In the genomic region with DNA sequence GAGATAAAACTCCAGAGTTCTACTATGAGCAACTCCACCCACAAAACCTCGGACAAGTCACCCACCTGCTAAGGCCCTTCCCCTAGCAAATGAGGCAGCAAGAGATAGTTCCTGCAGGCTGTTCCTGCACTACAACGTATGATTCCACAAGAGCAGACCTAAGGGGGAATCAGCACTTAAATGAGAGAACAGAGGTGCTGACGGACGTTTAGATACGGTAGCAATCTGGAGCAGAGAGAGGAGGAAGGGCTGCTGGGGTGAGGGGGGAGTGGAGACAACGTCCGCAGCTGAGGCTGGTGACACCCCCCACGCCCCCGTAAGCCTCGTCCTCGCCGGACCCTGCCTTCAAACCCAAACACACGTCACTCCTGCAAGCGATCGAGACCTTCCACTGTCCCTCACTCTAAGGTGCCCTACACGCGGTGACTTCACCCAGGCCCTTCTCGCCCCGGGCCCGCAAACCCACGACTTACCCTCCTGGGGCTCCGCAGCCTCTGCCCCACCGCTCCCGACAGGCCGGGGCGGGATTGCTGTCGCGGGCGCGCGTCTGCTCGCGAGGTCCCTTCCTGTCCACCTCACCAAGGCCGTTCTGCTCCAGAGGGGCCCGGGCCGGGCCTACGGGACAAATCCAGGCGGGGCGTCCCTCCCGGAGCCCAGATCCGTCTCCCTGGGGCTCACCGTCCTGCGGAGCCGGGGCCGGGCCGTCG, we compare ENCODE assay signal across 1 cellular context.
A peak's percentile ranks its signal among the peaks of the same experiment; 100 is the strongest.
TF ChIP-seq lines count a peak whose summit lies in the region.

No MANE protein-coding gene starts in this region.

TF ChIP-seq in HepG2, 621 proteins besides CTCF, POLR2A, EP300 and RAD21 (continued from another document and continues in another):
- TF ChIP-seq, protein P1, sequence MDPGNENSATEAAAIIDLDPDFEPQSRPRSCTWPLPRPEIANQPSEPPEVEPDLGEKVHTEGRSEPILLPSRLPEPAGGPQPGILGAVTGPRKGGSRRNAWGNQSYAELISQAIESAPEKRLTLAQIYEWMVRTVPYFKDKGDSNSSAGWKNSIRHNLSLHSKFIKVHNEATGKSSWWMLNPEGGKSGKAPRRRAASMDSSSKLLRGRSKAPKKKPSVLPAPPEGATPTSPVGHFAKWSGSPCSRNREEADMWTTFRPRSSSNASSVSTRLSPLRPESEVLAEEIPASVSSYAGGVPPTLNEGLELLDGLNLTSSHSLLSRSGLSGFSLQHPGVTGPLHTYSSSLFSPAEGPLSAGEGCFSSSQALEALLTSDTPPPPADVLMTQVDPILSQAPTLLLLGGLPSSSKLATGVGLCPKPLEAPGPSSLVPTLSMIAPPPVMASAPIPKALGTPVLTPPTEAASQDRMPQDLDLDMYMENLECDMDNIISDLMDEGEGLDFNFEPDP (CRISPR knock-in tag; conservative IDR thresholded peaks at IDR 0.05), result no peak
- TF ChIP-seq, protein P2, sequence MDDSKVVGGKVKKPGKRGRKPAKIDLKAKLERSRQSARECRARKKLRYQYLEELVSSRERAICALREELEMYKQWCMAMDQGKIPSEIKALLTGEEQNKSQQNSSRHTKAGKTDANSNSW (CRISPR knock-in tag; IDR thresholded peaks at IDR 0.05; ENCODE audit: borderline replicate concordance), result no peak
- no peak for TF ChIP-seq ZNF24 (IDR thresholded peaks at IDR 0.05)
- TF ChIP-seq ZNF746 (CRISPR knock-in tag; IDR thresholded peaks at IDR 0.05), result no peak
- TF ChIP-seq, protein P3, sequence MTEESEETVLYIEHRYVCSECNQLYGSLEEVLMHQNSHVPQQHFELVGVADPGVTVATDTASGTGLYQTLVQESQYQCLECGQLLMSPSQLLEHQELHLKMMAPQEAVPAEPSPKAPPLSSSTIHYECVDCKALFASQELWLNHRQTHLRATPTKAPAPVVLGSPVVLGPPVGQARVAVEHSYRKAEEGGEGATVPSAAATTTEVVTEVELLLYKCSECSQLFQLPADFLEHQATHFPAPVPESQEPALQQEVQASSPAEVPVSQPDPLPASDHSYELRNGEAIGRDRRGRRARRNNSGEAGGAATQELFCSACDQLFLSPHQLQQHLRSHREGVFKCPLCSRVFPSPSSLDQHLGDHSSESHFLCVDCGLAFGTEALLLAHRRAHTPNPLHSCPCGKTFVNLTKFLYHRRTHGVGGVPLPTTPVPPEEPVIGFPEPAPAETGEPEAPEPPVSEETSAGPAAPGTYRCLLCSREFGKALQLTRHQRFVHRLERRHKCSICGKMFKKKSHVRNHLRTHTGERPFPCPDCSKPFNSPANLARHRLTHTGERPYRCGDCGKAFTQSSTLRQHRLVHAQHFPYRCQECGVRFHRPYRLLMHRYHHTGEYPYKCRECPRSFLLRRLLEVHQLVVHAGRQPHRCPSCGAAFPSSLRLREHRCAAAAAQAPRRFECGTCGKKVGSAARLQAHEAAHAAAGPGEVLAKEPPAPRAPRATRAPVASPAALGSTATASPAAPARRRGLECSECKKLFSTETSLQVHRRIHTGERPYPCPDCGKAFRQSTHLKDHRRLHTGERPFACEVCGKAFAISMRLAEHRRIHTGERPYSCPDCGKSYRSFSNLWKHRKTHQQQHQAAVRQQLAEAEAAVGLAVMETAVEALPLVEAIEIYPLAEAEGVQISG (CRISPR knock-in tag; IDR thresholded peaks at IDR 0.05), result no peak
- no peak for TF ChIP-seq SNAI1 (CRISPR knock-in tag; IDR thresholded peaks at IDR 0.05; ENCODE audit: borderline replicate concordance)
- no peak for TF ChIP-seq ZNF484 (CRISPR knock-in tag; IDR thresholded peaks at IDR 0.05; ENCODE audit: borderline replicate concordance, low read depth)
- TF ChIP-seq ZBTB7B (CRISPR knock-in tag; IDR thresholded peaks at IDR 0.05), result 0 out of 2 replicates have a peak, but pooled peaks have one; percentile 7
- TF ChIP-seq, protein P4, sequence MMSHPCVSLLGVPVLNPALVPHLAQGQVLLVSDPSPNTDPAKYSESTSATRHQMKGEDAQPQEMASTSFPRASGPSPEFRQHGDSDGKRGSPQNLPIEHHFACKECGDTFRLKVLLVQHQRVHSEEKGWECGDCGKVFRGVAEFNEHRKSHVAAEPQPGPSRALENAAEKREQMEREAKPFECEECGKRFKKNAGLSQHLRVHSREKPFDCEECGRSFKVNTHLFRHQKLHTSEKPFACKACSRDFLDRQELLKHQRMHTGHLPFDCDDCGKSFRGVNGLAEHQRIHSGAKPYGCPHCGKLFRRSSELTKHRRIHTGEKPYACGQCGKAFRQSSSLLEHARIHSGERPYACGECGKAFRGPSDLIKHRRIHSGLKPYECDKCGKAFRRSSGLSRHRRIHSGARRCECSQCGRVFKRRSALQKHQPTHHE (CRISPR knock-in tag; IDR thresholded peaks at IDR 0.05; ENCODE audit: borderline replicate concordance), result no peak
- TF ChIP-seq, protein P5, sequence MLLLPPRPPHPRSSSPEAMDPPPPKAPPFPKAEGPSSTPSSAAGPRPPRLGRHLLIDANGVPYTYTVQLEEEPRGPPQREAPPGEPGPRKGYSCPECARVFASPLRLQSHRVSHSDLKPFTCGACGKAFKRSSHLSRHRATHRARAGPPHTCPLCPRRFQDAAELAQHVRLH (CRISPR knock-in tag; IDR thresholded peaks at IDR 0.05; ENCODE audit: borderline replicate concordance, low read depth), result no peak
- TF ChIP-seq HCFC1 (IDR thresholded peaks at IDR 0.05; ENCODE audit: low read depth, low read length), result no peak
- TF ChIP-seq GATAD2A (CRISPR knock-in tag; IDR thresholded peaks at IDR 0.05), result 0 out of 2 replicates have a peak, but pooled peaks have one; percentile 12
- TF ChIP-seq ZNF367 (CRISPR knock-in tag; IDR thresholded peaks at IDR 0.05; ENCODE audit: borderline replicate concordance), result no peak
- TF ChIP-seq CREB1 (IDR thresholded peaks at IDR 0.05), result 0 out of 2 replicates have a peak, but pooled peaks have one; percentile 33
- TF ChIP-seq CREB1 (CRISPR knock-in tag; IDR thresholded peaks at IDR 0.05), result no peak
- TF ChIP-seq MED8 (CRISPR knock-in tag; IDR thresholded peaks at IDR 0.05; ENCODE audit: insufficient replicate concordance), result peak; percentile 9
- TF ChIP-seq, protein P6, sequence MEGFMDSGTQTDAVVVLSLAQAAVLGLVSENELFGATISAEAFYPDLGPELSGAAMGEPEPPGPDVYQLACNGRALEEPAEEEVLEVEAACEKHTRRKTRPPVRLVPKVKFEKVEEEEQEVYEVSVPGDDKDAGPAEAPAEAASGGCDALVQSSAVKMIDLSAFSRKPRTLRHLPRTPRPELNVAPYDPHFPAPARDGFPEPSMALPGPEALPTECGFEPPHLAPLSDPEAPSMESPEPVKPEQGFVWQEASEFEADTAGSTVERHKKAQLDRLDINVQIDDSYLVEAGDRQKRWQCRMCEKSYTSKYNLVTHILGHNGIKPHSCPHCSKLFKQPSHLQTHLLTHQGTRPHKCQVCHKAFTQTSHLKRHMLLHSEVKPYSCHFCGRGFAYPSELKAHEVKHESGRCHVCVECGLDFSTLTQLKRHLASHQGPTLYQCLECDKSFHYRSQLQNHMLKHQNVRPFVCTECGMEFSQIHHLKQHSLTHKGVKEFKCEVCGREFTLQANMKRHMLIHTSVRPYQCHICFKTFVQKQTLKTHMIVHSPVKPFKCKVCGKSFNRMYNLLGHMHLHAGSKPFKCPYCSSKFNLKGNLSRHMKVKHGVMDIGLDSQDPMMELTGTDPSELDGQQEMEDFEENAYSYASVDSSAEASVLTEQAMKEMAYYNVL (CRISPR knock-in tag; IDR thresholded peaks at IDR 0.05; ENCODE audit: borderline replicate concordance), result no peak
- no peak for TF ChIP-seq ZNF598 (CRISPR knock-in tag; IDR thresholded peaks at IDR 0.05; ENCODE audit: borderline replicate concordance)
- no peak for TF ChIP-seq SMAD3 (CRISPR knock-in tag; IDR thresholded peaks at IDR 0.05)
- TF ChIP-seq NR2C2 (CRISPR knock-in tag; IDR thresholded peaks at IDR 0.05; ENCODE audit: borderline replicate concordance), result no peak
- no peak for TF ChIP-seq CBFB (CRISPR knock-in tag; IDR thresholded peaks at IDR 0.05)
- TF ChIP-seq, protein P7, sequence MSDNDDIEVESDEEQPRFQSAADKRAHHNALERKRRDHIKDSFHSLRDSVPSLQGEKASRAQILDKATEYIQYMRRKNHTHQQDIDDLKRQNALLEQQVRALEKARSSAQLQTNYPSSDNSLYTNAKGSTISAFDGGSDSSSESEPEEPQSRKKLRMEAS (IDR thresholded peaks at IDR 0.05), result no peak; the same call in 1 of the 2 replicates
- TF ChIP-seq, protein P8, sequence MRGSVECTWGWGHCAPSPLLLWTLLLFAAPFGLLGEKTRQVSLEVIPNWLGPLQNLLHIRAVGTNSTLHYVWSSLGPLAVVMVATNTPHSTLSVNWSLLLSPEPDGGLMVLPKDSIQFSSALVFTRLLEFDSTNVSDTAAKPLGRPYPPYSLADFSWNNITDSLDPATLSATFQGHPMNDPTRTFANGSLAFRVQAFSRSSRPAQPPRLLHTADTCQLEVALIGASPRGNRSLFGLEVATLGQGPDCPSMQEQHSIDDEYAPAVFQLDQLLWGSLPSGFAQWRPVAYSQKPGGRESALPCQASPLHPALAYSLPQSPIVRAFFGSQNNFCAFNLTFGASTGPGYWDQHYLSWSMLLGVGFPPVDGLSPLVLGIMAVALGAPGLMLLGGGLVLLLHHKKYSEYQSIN (CRISPR knock-in tag; IDR thresholded peaks at IDR 0.05; ENCODE audit: borderline replicate concordance), result no peak
- TF ChIP-seq ZSCAN20 (CRISPR knock-in tag; IDR thresholded peaks at IDR 0.05; ENCODE audit: borderline replicate concordance), result no peak
- no peak for TF ChIP-seq ZFP41 (CRISPR knock-in tag; IDR thresholded peaks at IDR 0.05; ENCODE audit: borderline replicate concordance)
- TF ChIP-seq ZNF530 (CRISPR knock-in tag; IDR thresholded peaks at IDR 0.05; ENCODE audit: low read depth), result no peak
- no peak for TF ChIP-seq ZNF501 (CRISPR knock-in tag; IDR thresholded peaks at IDR 0.05)
- TF ChIP-seq MTA1 (CRISPR knock-in tag; IDR thresholded peaks at IDR 0.05; ENCODE audit: borderline replicate concordance), result peak; percentile 56; the same call in 1 of the 2 replicates
- no peak for TF ChIP-seq TCF7L2 (IDR thresholded peaks at IDR 0.05; ENCODE audit: low read depth, low read length)
- TF ChIP-seq NCOA5 (CRISPR knock-in tag; IDR thresholded peaks at IDR 0.05), result no peak
- 0 out of 2 replicates have a peak, but pooled peaks have one; percentile 11 for TF ChIP-seq KMT2B (CRISPR knock-in tag; IDR thresholded peaks at IDR 0.05)
- peak; percentile 11 for TF ChIP-seq HNRNPK (IDR thresholded peaks at IDR 0.05; ENCODE audit: low read depth, low read length, poor library complexity, severe bottlenecking)
- TF ChIP-seq JUN (CRISPR knock-in tag; IDR thresholded peaks at IDR 0.05), result no peak
- no peak for TF ChIP-seq ESRRA (CRISPR knock-in tag; IDR thresholded peaks at IDR 0.05; ENCODE audit: low read depth)
- TF ChIP-seq, protein P9, sequence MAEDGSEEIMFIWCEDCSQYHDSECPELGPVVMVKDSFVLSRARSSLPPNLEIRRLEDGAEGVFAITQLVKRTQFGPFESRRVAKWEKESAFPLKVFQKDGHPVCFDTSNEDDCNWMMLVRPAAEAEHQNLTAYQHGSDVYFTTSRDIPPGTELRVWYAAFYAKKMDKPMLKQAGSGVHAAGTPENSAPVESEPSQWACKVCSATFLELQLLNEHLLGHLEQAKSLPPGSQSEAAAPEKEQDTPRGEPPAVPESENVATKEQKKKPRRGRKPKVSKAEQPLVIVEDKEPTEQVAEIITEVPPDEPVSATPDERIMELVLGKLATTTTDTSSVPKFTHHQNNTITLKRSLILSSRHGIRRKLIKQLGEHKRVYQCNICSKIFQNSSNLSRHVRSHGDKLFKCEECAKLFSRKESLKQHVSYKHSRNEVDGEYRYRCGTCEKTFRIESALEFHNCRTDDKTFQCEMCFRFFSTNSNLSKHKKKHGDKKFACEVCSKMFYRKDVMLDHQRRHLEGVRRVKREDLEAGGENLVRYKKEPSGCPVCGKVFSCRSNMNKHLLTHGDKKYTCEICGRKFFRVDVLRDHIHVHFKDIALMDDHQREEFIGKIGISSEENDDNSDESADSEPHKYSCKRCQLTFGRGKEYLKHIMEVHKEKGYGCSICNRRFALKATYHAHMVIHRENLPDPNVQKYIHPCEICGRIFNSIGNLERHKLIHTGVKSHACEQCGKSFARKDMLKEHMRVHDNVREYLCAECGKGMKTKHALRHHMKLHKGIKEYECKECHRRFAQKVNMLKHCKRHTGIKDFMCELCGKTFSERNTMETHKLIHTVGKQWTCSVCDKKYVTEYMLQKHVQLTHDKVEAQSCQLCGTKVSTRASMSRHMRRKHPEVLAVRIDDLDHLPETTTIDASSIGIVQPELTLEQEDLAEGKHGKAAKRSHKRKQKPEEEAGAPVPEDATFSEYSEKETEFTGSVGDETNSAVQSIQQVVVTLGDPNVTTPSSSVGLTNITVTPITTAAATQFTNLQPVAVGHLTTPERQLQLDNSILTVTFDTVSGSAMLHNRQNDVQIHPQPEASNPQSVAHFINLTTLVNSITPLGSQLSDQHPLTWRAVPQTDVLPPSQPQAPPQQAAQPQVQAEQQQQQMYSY (CRISPR knock-in tag; IDR thresholded peaks at IDR 0.05), result no peak
- TF ChIP-seq, protein P10, sequence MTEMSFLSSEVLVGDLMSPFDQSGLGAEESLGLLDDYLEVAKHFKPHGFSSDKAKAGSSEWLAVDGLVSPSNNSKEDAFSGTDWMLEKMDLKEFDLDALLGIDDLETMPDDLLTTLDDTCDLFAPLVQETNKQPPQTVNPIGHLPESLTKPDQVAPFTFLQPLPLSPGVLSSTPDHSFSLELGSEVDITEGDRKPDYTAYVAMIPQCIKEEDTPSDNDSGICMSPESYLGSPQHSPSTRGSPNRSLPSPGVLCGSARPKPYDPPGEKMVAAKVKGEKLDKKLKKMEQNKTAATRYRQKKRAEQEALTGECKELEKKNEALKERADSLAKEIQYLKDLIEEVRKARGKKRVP (CRISPR knock-in tag; IDR thresholded peaks at IDR 0.05), result no peak
- TF ChIP-seq ZFP62 (CRISPR knock-in tag; IDR thresholded peaks at IDR 0.05), result no peak
- no peak for TF ChIP-seq HOXA7 (CRISPR knock-in tag; IDR thresholded peaks at IDR 0.05)
- 0 out of 2 replicates have a peak, but pooled peaks have one; percentile 6 for TF ChIP-seq ZNF547 (CRISPR knock-in tag; IDR thresholded peaks at IDR 0.05)
- no peak for TF ChIP-seq SAFB2 (CRISPR knock-in tag; IDR thresholded peaks at IDR 0.05; ENCODE audit: borderline replicate concordance, low read depth)
- TF ChIP-seq ZNF766 (CRISPR knock-in tag; IDR thresholded peaks at IDR 0.05; ENCODE audit: borderline replicate concordance), result 0 out of 2 replicates have a peak, but pooled peaks have one; percentile 23
- no peak for TF ChIP-seq ZNF570 (CRISPR knock-in tag; IDR thresholded peaks at IDR 0.05; ENCODE audit: borderline replicate concordance)
- TF ChIP-seq, protein P11, sequence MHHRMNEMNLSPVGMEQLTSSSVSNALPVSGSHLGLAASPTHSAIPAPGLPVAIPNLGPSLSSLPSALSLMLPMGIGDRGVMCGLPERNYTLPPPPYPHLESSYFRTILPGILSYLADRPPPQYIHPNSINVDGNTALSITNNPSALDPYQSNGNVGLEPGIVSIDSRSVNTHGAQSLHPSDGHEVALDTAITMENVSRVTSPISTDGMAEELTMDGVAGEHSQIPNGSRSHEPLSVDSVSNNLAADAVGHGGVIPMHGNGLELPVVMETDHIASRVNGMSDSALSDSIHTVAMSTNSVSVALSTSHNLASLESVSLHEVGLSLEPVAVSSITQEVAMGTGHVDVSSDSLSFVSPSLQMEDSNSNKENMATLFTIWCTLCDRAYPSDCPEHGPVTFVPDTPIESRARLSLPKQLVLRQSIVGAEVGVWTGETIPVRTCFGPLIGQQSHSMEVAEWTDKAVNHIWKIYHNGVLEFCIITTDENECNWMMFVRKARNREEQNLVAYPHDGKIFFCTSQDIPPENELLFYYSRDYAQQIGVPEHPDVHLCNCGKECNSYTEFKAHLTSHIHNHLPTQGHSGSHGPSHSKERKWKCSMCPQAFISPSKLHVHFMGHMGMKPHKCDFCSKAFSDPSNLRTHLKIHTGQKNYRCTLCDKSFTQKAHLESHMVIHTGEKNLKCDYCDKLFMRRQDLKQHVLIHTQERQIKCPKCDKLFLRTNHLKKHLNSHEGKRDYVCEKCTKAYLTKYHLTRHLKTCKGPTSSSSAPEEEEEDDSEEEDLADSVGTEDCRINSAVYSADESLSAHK (CRISPR knock-in tag; IDR thresholded peaks at IDR 0.05; ENCODE audit: borderline replicate concordance), result no peak
